Comparison of ENCODE assay signal across 1 cellular context in genomic region chr5:127934791-127935256, GRCh38.
TF ChIP-seq lines count a peak whose summit lies in the region.

No MANE protein-coding gene starts in this region.

TF ChIP-seq in HepG2, 621 proteins besides CTCF, POLR2A, EP300 and RAD21 (continued from another document and continues in another):
- TF ChIP-seq PBX3 (CRISPR knock-in tag; IDR thresholded peaks at IDR 0.05; ENCODE audit: borderline replicate concordance) (no peak), MTF1 (CRISPR knock-in tag; IDR thresholded peaks at IDR 0.05) (no peak), TERF1 (CRISPR knock-in tag; IDR thresholded peaks at IDR 0.05) (no peak), ZNF333 (CRISPR knock-in tag; IDR thresholded peaks at IDR 0.05; ENCODE audit: borderline replicate concordance) (no peak), ZNF205 (CRISPR knock-in tag; IDR thresholded peaks at IDR 0.05) (no peak), NR1H2 (CRISPR knock-in tag; IDR thresholded peaks at IDR 0.05; ENCODE audit: borderline replicate concordance, low read depth) (no peak), ZNF747 (CRISPR knock-in tag; IDR thresholded peaks at IDR 0.05; ENCODE audit: borderline replicate concordance) (no peak), FOXA1 (IDR thresholded peaks at IDR 0.05) (peak; percentile 92), FOXA1 (CRISPR knock-in tag; IDR thresholded peaks at IDR 0.05) (peak; percentile 91), SYNCRIP (IDR thresholded peaks at IDR 0.05; ENCODE audit: insufficient read depth, low read depth, low read length) (no peak), CREB1 (IDR thresholded peaks at IDR 0.05) (0 out of 2 replicates have a peak, but pooled peaks have one; percentile 20), CREB1 (CRISPR knock-in tag; IDR thresholded peaks at IDR 0.05) (peak; percentile 55; the same call in 1 of the 2 replicates), ZNF724P (CRISPR knock-in tag; IDR thresholded peaks at IDR 0.05; ENCODE audit: borderline replicate concordance) (no peak), ZNF234 (CRISPR knock-in tag; conservative IDR thresholded peaks at IDR 0.05) (no peak), KLF9 (CRISPR knock-in tag; IDR thresholded peaks at IDR 0.05; ENCODE audit: low read depth) (no peak), CBX2 (IDR thresholded peaks at IDR 0.05; ENCODE audit: low read depth, low read length) (no peak), CBX2 (CRISPR knock-in tag; IDR thresholded peaks at IDR 0.05; ENCODE audit: low read depth) (no peak), THAP9 (CRISPR knock-in tag; IDR thresholded peaks at IDR 0.05; ENCODE audit: borderline replicate concordance) (no peak), CBX5 (CRISPR knock-in tag; IDR thresholded peaks at IDR 0.05; ENCODE audit: borderline replicate concordance) (peak; percentile 37; the same call in 1 of the 2 replicates), ZNF7 (CRISPR knock-in tag; IDR thresholded peaks at IDR 0.05) (no peak), ZNF709 (CRISPR knock-in tag; IDR thresholded peaks at IDR 0.05) (no peak), MTA3 (CRISPR knock-in tag; IDR thresholded peaks at IDR 0.05) (no peak), ZNF704 (CRISPR knock-in tag; IDR thresholded peaks at IDR 0.05; ENCODE audit: borderline replicate concordance) (no peak), DNMT3B (CRISPR knock-in tag; conservative IDR thresholded peaks at IDR 0.05) (0 out of 2 replicates have a peak, but pooled peaks have one; percentile 32), ZNF10 (CRISPR knock-in tag; IDR thresholded peaks at IDR 0.05; ENCODE audit: borderline replicate concordance, low read depth) (no peak), HOXD1 (CRISPR knock-in tag; IDR thresholded peaks at IDR 0.05) (0 out of 2 replicates have a peak, but pooled peaks have one; percentile 54), HMG20B (CRISPR knock-in tag; conservative IDR thresholded peaks at IDR 0.05) (peak; percentile 63), ZNF543 (CRISPR knock-in tag; IDR thresholded peaks at IDR 0.05) (no peak), ZNF75D (CRISPR knock-in tag; IDR thresholded peaks at IDR 0.05; ENCODE audit: borderline replicate concordance) (no peak), U2AF1 (optimal IDR thresholded peaks at IDR 0.05; ENCODE audit: low read depth, low read length) (no peak), MEF2D (CRISPR knock-in tag; IDR thresholded peaks at IDR 0.05) (0 out of 2 replicates have a peak, but pooled peaks have one; percentile 59), CENPT (CRISPR knock-in tag; IDR thresholded peaks at IDR 0.05; ENCODE audit: low read depth) (no peak), POGZ (CRISPR knock-in tag; IDR thresholded peaks at IDR 0.05) (peak; percentile 50), ZNF124 (CRISPR knock-in tag; IDR thresholded peaks at IDR 0.05) (no peak), CC2D1A (CRISPR knock-in tag; IDR thresholded peaks at IDR 0.05) (no peak), NFE2 (CRISPR knock-in tag; IDR thresholded peaks at IDR 0.05) (no peak), PITX1 (CRISPR knock-in tag; IDR thresholded peaks at IDR 0.05) (peak; percentile 95), NFKBIZ (CRISPR knock-in tag; IDR thresholded peaks at IDR 0.05) (peak; percentile 38; the same call in 1 of the 2 replicates), NR3C1 (CRISPR knock-in tag; IDR thresholded peaks at IDR 0.05) (no peak), MAFG (CRISPR knock-in tag; IDR thresholded peaks at IDR 0.05) (no peak), ZNF670 (CRISPR knock-in tag; IDR thresholded peaks at IDR 0.05; ENCODE audit: borderline replicate concordance) (no peak), THRA (CRISPR knock-in tag; IDR thresholded peaks at IDR 0.05; ENCODE audit: borderline replicate concordance) (no peak), LCORL (IDR thresholded peaks at IDR 0.05) (no peak), LCORL (CRISPR knock-in tag; IDR thresholded peaks at IDR 0.05) (no peak; the same call in 1 of the 2 replicates), ZNF230 (CRISPR knock-in tag; IDR thresholded peaks at IDR 0.05) (no peak), ZC3H13 (CRISPR knock-in tag; IDR thresholded peaks at IDR 0.05) (no peak), BHLHE40 (IDR thresholded peaks at IDR 0.05; ENCODE audit: low read length) (peak; percentile 33; the same call in 1 of the 2 replicates), FOXK1 (CRISPR knock-in tag; IDR thresholded peaks at IDR 0.05; ENCODE audit: borderline replicate concordance, low read depth) (peak; percentile 74; the same call in 1 of the 2 replicates), MTF2 (CRISPR knock-in tag; IDR thresholded peaks at IDR 0.05; ENCODE audit: borderline replicate concordance) (no peak), ZNF792 (CRISPR knock-in tag; IDR thresholded peaks at IDR 0.05) (peak; percentile 66; the same call in 1 of the 2 replicates)
- TF ChIP-seq, protein P1, sequence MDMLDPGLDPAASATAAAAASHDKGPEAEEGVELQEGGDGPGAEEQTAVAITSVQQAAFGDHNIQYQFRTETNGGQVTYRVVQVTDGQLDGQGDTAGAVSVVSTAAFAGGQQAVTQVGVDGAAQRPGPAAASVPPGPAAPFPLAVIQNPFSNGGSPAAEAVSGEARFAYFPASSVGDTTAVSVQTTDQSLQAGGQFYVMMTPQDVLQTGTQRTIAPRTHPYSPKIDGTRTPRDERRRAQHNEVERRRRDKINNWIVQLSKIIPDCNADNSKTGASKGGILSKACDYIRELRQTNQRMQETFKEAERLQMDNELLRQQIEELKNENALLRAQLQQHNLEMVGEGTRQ (IDR thresholded peaks at IDR 0.05; ENCODE audit: low read depth, low read length): no peak
- TF ChIP-seq, protein P1 (CRISPR knock-in tag; IDR thresholded peaks at IDR 0.05; ENCODE audit: borderline replicate concordance): no peak
- TF ChIP-seq, protein P2, sequence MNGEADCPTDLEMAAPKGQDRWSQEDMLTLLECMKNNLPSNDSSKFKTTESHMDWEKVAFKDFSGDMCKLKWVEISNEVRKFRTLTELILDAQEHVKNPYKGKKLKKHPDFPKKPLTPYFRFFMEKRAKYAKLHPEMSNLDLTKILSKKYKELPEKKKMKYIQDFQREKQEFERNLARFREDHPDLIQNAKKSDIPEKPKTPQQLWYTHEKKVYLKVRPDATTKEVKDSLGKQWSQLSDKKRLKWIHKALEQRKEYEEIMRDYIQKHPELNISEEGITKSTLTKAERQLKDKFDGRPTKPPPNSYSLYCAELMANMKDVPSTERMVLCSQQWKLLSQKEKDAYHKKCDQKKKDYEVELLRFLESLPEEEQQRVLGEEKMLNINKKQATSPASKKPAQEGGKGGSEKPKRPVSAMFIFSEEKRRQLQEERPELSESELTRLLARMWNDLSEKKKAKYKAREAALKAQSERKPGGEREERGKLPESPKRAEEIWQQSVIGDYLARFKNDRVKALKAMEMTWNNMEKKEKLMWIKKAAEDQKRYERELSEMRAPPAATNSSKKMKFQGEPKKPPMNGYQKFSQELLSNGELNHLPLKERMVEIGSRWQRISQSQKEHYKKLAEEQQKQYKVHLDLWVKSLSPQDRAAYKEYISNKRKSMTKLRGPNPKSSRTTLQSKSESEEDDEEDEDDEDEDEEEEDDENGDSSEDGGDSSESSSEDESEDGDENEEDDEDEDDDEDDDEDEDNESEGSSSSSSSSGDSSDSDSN (CRISPR knock-in tag; IDR thresholded peaks at IDR 0.05): no peak
- TF ChIP-seq, protein P3, sequence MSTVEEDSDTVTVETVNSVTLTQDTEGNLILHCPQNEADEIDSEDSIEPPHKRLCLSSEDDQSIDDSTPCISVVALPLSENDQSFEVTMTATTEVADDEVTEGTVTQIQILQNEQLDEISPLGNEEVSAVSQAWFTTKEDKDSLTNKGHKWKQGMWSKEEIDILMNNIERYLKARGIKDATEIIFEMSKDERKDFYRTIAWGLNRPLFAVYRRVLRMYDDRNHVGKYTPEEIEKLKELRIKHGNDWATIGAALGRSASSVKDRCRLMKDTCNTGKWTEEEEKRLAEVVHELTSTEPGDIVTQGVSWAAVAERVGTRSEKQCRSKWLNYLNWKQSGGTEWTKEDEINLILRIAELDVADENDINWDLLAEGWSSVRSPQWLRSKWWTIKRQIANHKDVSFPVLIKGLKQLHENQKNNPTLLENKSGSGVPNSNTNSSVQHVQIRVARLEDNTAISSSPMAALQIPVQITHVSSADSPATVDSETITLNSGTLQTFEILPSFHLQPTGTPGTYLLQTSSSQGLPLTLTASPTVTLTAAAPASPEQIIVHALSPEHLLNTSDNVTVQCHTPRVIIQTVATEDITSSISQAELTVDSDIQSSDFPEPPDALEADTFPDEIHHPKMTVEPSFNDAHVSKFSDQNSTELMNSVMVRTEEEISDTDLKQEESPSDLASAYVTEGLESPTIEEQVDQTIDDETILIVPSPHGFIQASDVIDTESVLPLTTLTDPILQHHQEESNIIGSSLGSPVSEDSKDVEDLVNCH (CRISPR knock-in tag; IDR thresholded peaks at IDR 0.05): no peak
- TF ChIP-seq, protein P4, sequence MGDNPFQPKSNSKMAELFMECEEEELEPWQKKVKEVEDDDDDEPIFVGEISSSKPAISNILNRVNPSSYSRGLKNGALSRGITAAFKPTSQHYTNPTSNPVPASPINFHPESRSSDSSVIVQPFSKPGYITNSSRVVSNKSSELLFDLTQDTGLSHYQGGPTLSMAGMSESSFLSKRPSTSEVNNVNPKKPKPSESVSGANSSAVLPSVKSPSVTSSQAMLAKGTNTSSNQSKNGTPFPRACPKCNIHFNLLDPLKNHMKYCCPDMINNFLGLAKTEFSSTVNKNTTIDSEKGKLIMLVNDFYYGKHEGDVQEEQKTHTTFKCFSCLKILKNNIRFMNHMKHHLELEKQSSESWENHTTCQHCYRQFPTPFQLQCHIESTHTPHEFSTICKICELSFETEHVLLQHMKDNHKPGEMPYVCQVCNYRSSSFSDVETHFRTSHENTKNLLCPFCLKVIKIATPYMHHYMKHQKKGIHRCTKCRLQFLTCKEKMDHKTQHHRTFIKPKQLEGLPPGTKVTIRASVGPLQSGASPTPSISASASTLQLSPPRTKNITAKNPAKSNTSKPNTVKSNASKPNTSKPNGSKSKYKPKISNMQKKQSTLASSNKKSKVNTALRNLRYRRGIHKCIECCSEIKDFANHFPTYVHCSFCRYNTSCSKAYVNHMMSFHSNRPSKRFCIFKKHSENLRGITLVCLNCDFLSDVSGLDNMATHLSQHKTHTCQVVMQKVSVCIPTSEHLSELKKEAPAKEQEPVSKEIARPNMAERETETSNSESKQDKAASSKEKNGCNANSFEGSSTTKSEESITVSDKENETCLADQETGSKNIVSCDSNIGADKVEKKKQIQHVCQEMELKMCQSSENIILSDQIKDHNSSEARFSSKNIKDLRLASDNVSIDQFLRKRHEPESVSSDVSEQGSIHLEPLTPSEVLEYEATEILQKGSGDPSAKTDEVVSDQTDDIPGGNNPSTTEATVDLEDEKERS (CRISPR knock-in tag; IDR thresholded peaks at IDR 0.05): no peak
